Comparison of ENCODE assay signal across 26 cellular contexts in genomic region chr1:27423701-27424100, GRCh38. TPM values are rescaled to one million over a fixed set of nuclear protein-coding genes. Genes with fewer than 3 reads are reported as not detected.
DNase-seq lines count a peak whose midpoint lies in the region; ATAC-seq and TF ChIP-seq lines count a peak whose summit lies in the region.
"Had no signal": no experiment of that assay in that cellular context is flagged by ENCODE, and none has a peak within 500 bp of the region (broad histone marks: within the 10 kb centered on the region; RNA-seq: fewer than 3 reads in every experiment).

No MANE protein-coding gene starts in this region.

- peaks cover 12% of the 10 kb centered on the region for H3K36me3 ChIP-seq in left ventricle myocardium inferior

- no peaks in the 10 kb centered on the region for H3K9me3 ChIP-seq in left ventricle myocardium inferior (replicated peaks)
- H3K9me3 ChIP-seq: HAP-1, right lobe of liver, SJCRH30 had no signal

- no peak for TF ChIP-seq CTCF in left ventricle myocardium inferior (IDR thresholded peaks at IDR 0.05; ENCODE audit: borderline replicate concordance)
- no peak for TF ChIP-seq CTCF in type B pancreatic cell (conservative IDR thresholded peaks at IDR 0.05)

- no peaks in the 10 kb centered on the region for H3K27me3 ChIP-seq in left ventricle myocardium inferior (ENCODE audit: low read depth)
- H3K27me3 ChIP-seq: right lobe of liver, SJCRH30 had no signal

- no peak overlapping the region for H3K4me3 ChIP-seq in left ventricle myocardium inferior
- H3K4me3 ChIP-seq: HAP-1, right lobe of liver, SJCRH30 had no signal

- intact Hi-C loops in left ventricle myocardium inferior (cut with micrococcal nuclease) (no loop called here), left ventricle myocardium superior (cut with micrococcal nuclease) (no loop called here)

- H3K9me3 Mint-ChIP-seq in activated T-helper 17 cell treated with anti-CD3 and anti-CD28 coated beads, Interleukin-2, amount 50 U/mL, for 72 hours = no peaks in the 10 kb centered on the region
- H3K9me3 Mint-ChIP-seq in type B pancreatic cell = no peaks in the 10 kb centered on the region
- H3K9me3 Mint-ChIP-seq: memory B cell; T-helper 1 cell treated with Interleukin-12 subunit alpha and Interleukin-12 subunit beta and Interleukin-4 antibody, amounts not matched to agents 30 μg/mL and 1 μg/mL, for 36 hours had no signal

- ATAC-seq in left ventricle myocardium superior (no peak), GM19463 (IDR thresholded peaks at IDR 0.05; ENCODE audit: unreplicated experiment) (no peak)
- ATAC-seq in activated T-helper 17 cell treated with anti-CD3 and anti-CD28 coated beads, Interleukin-2, amount 50 U/mL, for 72 hours (replicated peaks) = no peak
- ATAC-seq: right lobe of liver had no signal

- peaks cover 62% of the 10 kb centered on the region for H3K36me3 Mint-ChIP-seq in activated T-helper 17 cell treated with anti-CD3 and anti-CD28 coated beads, Interleukin-2, amount 50 U/mL, for 72 hours (ENCODE audit: low read depth)
- H3K36me3 Mint-ChIP-seq in type B pancreatic cell = peaks cover 19% of the 10 kb centered on the region

- DNase-seq in left ventricle myocardium inferior (no peak), left ventricle myocardium superior (no peak), left kidney (ENCODE audit: low read depth, low spot score) (peak; percentile 87), type B pancreatic cell (ENCODE audit: extremely low spot score, unreplicated experiment) (no peak), 8988T (no peak), NCI-H187 (lab: John Stamatoyannopoulos, UW) (no peak)
- DNase-seq: activated CD4-positive, alpha-beta T cell treated with anti-CD3 and anti-CD28 coated beads, Interleukin-2, amount 50 U/mL, for 1 hour; activated gamma-delta T cell treated with Interleukin-2 at 50 U/mL for 16 hours; anterior cingulate cortex; DMS153; effector CD8-positive, alpha-beta T cell; kidney; NCI-H1436 treated with DMSO at 0.1 percent for 48 hours; NCI-H2171 treated with DMSO at 0.1 percent for 48 hours; NCI-H524 treated with DMSO at 0.1 percent for 48 hours; SJCRH30; stimulated activated CD8-positive, alpha-beta memory T cell treated with anti-CD3 and anti-CD28 coated beads, Interleukin-4, amount 100 ng/mL, for 48 hours had no signal

- H3K4me1 Mint-ChIP-seq in activated T-helper 17 cell treated with anti-CD3 and anti-CD28 coated beads, Interleukin-2, amount 50 U/mL, for 72 hours = peaks cover 16% of the 10 kb centered on the region
- H3K4me1 Mint-ChIP-seq in type B pancreatic cell (ENCODE audit: unreplicated experiment) = peaks cover 41% of the 10 kb centered on the region

- no peak overlapping the region for H3K4me3 Mint-ChIP-seq in activated T-helper 17 cell treated with anti-CD3 and anti-CD28 coated beads, Interleukin-2, amount 50 U/mL, for 72 hours
- no peak overlapping the region for H3K4me3 Mint-ChIP-seq in type B pancreatic cell
- H3K4me3 Mint-ChIP-seq: memory B cell; T-helper 1 cell treated with Interleukin-12 subunit alpha and Interleukin-12 subunit beta and Interleukin-4 antibody, amounts not matched to agents 30 μg/mL and 1 μg/mL, for 36 hours had no signal

- peak overlapping the region; percentile 42 for H3K27ac Mint-ChIP-seq in activated T-helper 17 cell treated with anti-CD3 and anti-CD28 coated beads, Interleukin-2, amount 50 U/mL, for 72 hours
- H3K27ac Mint-ChIP-seq in type B pancreatic cell = peak overlapping the region; percentile 34
- H3K27ac Mint-ChIP-seq: memory B cell; T-helper 1 cell treated with Interleukin-12 subunit alpha and Interleukin-12 subunit beta and Interleukin-4 antibody, amounts not matched to agents 30 μg/mL and 1 μg/mL, for 36 hours had no signal

- no peaks in the 10 kb centered on the region for H3K27me3 Mint-ChIP-seq in activated T-helper 17 cell treated with anti-CD3 and anti-CD28 coated beads, Interleukin-2, amount 50 U/mL, for 72 hours
- H3K27me3 Mint-ChIP-seq in type B pancreatic cell = no peaks in the 10 kb centered on the region
- H3K27me3 Mint-ChIP-seq: memory B cell had no signal

- H3K4me1 ChIP-seq in left ventricle myocardium inferior = peaks cover 99% of the 10 kb centered on the region
- H3K4me1 ChIP-seq: HAP-1, right lobe of liver had no signal

- peak overlapping the region; percentile 90 for H3K27ac ChIP-seq in left ventricle myocardium inferior (replicated peaks)
- H3K27ac ChIP-seq: right lobe of liver, SJCRH30 had no signal

RNA-seq across cellular contexts. Expression of gene GPR3, which starts 31.3 kb away (rescaled TPM):
- total RNA-seq in left ventricle myocardium inferior (0.16 TPM), left ventricle myocardium superior (0.12 TPM), type B pancreatic cell (ENCODE audit: low replicate concordance) (1.3 and 1.9 TPM in 2 replicates)
- under 1 TPM; 0.26 to 0.42 TPM for total RNA-seq in activated T-helper 17 cell treated with anti-CD3 and anti-CD28 coated beads, Interleukin-2, amount 50 U/mL, for 72 hours

RNA-seq across cellular contexts. Expression of gene CD164L2, which starts 40.6 kb away (rescaled TPM):
- not detected for total RNA-seq in left ventricle myocardium inferior
- not detected for total RNA-seq in left ventricle myocardium superior
- not detected for total RNA-seq in activated T-helper 17 cell treated with anti-CD3 and anti-CD28 coated beads, Interleukin-2, amount 50 U/mL, for 72 hours
- 0.41 and 0.76 TPM in 2 replicates for total RNA-seq in type B pancreatic cell (ENCODE audit: low replicate concordance)
- total RNA-seq: myocyte, osteocyte, SJCRH30, subcutaneous adipose tissue had no signal

RNA-seq across cellular contexts. Expression of gene FCN3, which starts 49.1 kb away (rescaled TPM):
- 27.3 TPM for total RNA-seq in left ventricle myocardium inferior
- 19.3 TPM for total RNA-seq in left ventricle myocardium superior
- total RNA-seq in activated T-helper 17 cell treated with anti-CD3 and anti-CD28 coated beads, Interleukin-2, amount 50 U/mL, for 72 hours = not detected
- not detected in 2 replicates for total RNA-seq in type B pancreatic cell (ENCODE audit: low replicate concordance)
- total RNA-seq: myocyte, osteocyte, SJCRH30 had no signal

RNA-seq across cellular contexts. Expression of gene MAP3K6, which starts 56.9 kb away (rescaled TPM):
- total RNA-seq in left ventricle myocardium inferior (45.2 TPM), left ventricle myocardium superior (46.6 TPM), type B pancreatic cell (ENCODE audit: low replicate concordance) (15.6 and 39.9 TPM in 2 replicates)
- total RNA-seq in activated T-helper 17 cell treated with anti-CD3 and anti-CD28 coated beads, Interleukin-2, amount 50 U/mL, for 72 hours = 10 to 100 TPM in 1 of 2 donors, 1 to 10 TPM in 1; 7.3 to 15.2 TPM

Comparison
In these comparisons a context has a peak if more than half of its experiments do, and no peak if none do; other contexts are left out.
1. RNA of gene FCN3, which starts 49.1 kb away (total RNA-seq): 27.3 TPM in left ventricle myocardium inferior (single experiment) and 19.3 TPM in left ventricle myocardium superior (single experiment); not detected in activated T-helper 17 cell treated with anti-CD3 and anti-CD28 coated beads, Interleukin-2, amount 50 U/mL, for 72 hours and not detected in type B pancreatic cell; every median in the first group is over 10 times any median in the second.